Comparison of ENCODE assay signal across 1 cellular context in genomic region chr3:155941354-155941753, GRCh38.
TF ChIP-seq lines count a peak whose summit lies in the region.

No MANE protein-coding gene starts in this region.

TF ChIP-seq in H1, 55 proteins besides CTCF, POLR2A, EP300 and RAD21 (continued from another document):
- TF ChIP-seq CHD7 (IDR thresholded peaks at IDR 0.05; ENCODE audit: insufficient replicate concordance, low read length): no peak
- TF ChIP-seq CEBPB (IDR thresholded peaks at IDR 0.05; ENCODE audit: low read depth, low read length): peak; percentile 56; the same call in 1 of the 2 replicates
- no peak for TF ChIP-seq ASH2L (IDR thresholded peaks at IDR 0.05; ENCODE audit: low read length)
- TF ChIP-seq GTF2F1 (IDR thresholded peaks at IDR 0.05; ENCODE audit: borderline replicate concordance, low read depth, low read length): no peak
